Comparison of ENCODE assay signal across 11 cellular contexts in genomic region chr5:74382864-74383618, GRCh38.
DNase-seq lines count a peak whose midpoint lies in the region; ATAC-seq, FAIRE-seq and TF ChIP-seq lines count a peak whose summit lies in the region.
"Had no signal": no experiment of that assay in that cellular context is flagged by ENCODE, and none has a peak within 500 bp of the region (broad histone marks: within the 10 kb centered on the region; RNA-seq: fewer than 3 reads in every experiment).

No MANE protein-coding gene starts in this region.

- H3K9ac ChIP-seq in BLaER1 = no peak overlapping the region

- peak; percentile 12 for ATAC-seq in omental fat pad (ENCODE audit: low FRiP score)
- no peak for ATAC-seq in GM18498 (IDR thresholded peaks at IDR 0.05; ENCODE audit: unreplicated experiment)
- no peak for ATAC-seq in GM21360 (IDR thresholded peaks at IDR 0.05; ENCODE audit: unreplicated experiment)

- H3K4me2 ChIP-seq in BLaER1 = peak overlapping the region; percentile 38

- H3K9me3 ChIP-seq in BLaER1 = no peaks in the 10 kb centered on the region
- H3K9me3 ChIP-seq: Caco-2 had no signal

- no peaks in the 10 kb centered on the region for H3K36me3 ChIP-seq in BLaER1

- no peak for TF ChIP-seq CTCF in fibroblast of mammary gland (conservative IDR thresholded peaks at IDR 0.05; ENCODE audit: control insufficient read depth, insufficient read depth, low read depth, low read length)
- no peak for TF ChIP-seq CTCF in omental fat pad (IDR thresholded peaks at IDR 0.05)

- H3K4me1 ChIP-seq in BLaER1 = peaks cover 11% of the 10 kb centered on the region

- no peaks in the 10 kb centered on the region for H3K27me3 ChIP-seq in BLaER1

- H4K20me1 ChIP-seq in BLaER1 = no peaks in the 10 kb centered on the region

- no peak for FAIRE-seq in RCC 7860 (lab: Jason Lieb, UNC)

- peak; percentile 29 for DNase-seq in RCC 7860 (ENCODE audit: low spot score)
- DNase-seq in fibroblast of mammary gland (ENCODE audit: low read depth) = peak; percentile 82
- DNase-seq in omental fat pad (ENCODE audit: low spot score) = no peak
- no peak for DNase-seq in NCI-H774 (lab: John Stamatoyannopoulos, UW)
- DNase-seq in NCI-H1105 treated with DMSO at 0.1 percent for 48 hours (lab: John Stamatoyannopoulos, UW) = no peak
- DNase-seq: activated T-cell treated with anti-CD3 and anti-CD28 coated beads, Interleukin-2, amount 50 U/mL, for 24 hours; Caco-2; stimulated activated CD8-positive, alpha-beta memory T cell treated with anti-CD3 and anti-CD28 coated beads, Interleukin-4, amount 100 ng/mL, for 48 hours had no signal

- H3K4me3 ChIP-seq in BLaER1 (no peak overlapping the region), fibroblast of mammary gland (ENCODE audit: control insufficient read depth, low read depth, low read length) (no peak overlapping the region)

- H3K27ac ChIP-seq in BLaER1 = no peak overlapping the region

Comparison
In these comparisons a context has a peak if more than half of its experiments do, and no peak if none do; other contexts are left out.
1. DNase-seq: peak in RCC 7860 (single experiment) and fibroblast of mammary gland (single experiment); none in omental fat pad (single experiment), NCI-H774 (single experiment) and NCI-H1105 treated with DMSO at 0.1 percent for 48 hours (single experiment).